Comparison of ENCODE assay signal across 19 cellular contexts in the genomic region with DNA sequence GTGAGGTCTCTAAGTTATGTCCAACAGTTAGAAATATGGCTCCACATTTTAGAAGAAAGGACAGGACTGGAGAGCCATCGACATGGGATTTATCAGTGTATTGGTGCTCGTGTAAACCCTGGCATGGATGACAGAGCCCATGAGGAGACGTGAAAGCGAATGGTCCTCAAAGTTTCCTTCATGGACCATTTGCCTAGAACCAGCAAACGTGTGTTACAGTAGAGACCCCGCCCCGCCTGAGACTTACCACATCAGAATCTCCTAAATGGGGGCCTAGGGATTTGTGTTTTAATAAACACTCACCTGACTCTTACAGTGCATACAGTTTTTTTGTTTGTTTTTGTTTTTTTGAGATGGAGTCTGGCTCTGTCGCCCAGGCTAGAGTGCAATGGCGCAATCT. TPM values are rescaled to one million over a fixed set of nuclear protein-coding genes. Genes with fewer than 3 reads are reported as not detected.
A peak's percentile ranks its signal among the peaks of the same experiment; 100 is the strongest.
DNase-seq lines count a peak whose midpoint lies in the region; ATAC-seq and TF ChIP-seq lines count a peak whose summit lies in the region.
"Had no signal": no experiment of that assay in that cellular context is flagged by ENCODE, and none has a peak within 500 bp of the region (broad histone marks: within the 10 kb centered on the region; RNA-seq: fewer than 3 reads in every experiment).

No MANE protein-coding gene starts in this region.

- peaks cover 84% of the 10 kb centered on the region for H3K36me3 Mint-ChIP-seq in activated CD4-positive, alpha-beta T cell treated with anti-CD3 and anti-CD28 coated beads, Interleukin-2, amount 10 ng/mL, durations not matched to agents 7 days and 5 days (ENCODE audit: low read depth)
- H3K36me3 Mint-ChIP-seq in T-cell (peaks cover 63% of the 10 kb centered on the region), Calu3 (ENCODE audit: insufficient read depth, unreplicated experiment) (no peaks in the 10 kb centered on the region)
- H3K36me3 Mint-ChIP-seq in dendritic cell treated with granulocyte-macrophage colony-stimulating factor and Interleukin-4, amounts not matched to agents 40 ng/mL and 50 ng/mL, for 4 days (ENCODE audit: low read depth) = peaks cover 85% of the 10 kb centered on the region
- H3K36me3 Mint-ChIP-seq in stimulated activated effector memory CD8-positive, alpha-beta T cell treated with anti-CD3 and anti-CD28 coated beads, Interleukin-12 subunit alpha, Interleukin-12 subunit beta, amount 100 ng/mL, for 72 hours = peaks cover 84% of the 10 kb centered on the region

- ATAC-seq in T-cell (replicated peaks in 1 of 4) = no peak
- no peak for ATAC-seq in stimulated activated effector memory CD8-positive, alpha-beta T cell treated with anti-CD3 and anti-CD28 coated beads, Interleukin-12 subunit alpha, Interleukin-12 subunit beta, amount 100 ng/mL, for 72 hours

- H3K4me3 ChIP-seq in coronary artery = no peak overlapping the region
- H3K4me3 ChIP-seq: A549, adrenal gland, cardiac muscle cell, lower lobe of right lung, spleen had no signal

- DNase-seq in activated CD4-positive, alpha-beta T cell treated with anti-CD3 and anti-CD28 coated beads, Interleukin-2, amount 10 ng/mL, durations not matched to agents 7 days and 5 days = no peak
- no peak for DNase-seq in activated CD4-positive, alpha-beta T cell treated with anti-CD3 and anti-CD28 coated beads, Interleukin-2, amount 50 U/mL, for 1 hour
- DNase-seq in T-cell (no peak), Calu3 (no peak), Ammon's horn (ENCODE audit: low spot score) (no peak), coronary artery (ENCODE audit: low spot score) (no peak)
- no peak for DNase-seq in stimulated activated effector memory CD8-positive, alpha-beta T cell treated with anti-CD3 and anti-CD28 coated beads, Interleukin-12 subunit alpha, Interleukin-12 subunit beta, amount 100 ng/mL, for 72 hours (ENCODE audit: low spot score in 2 of 2)
- DNase-seq: effector CD4-positive, alpha-beta T cell; lower lobe of right lung; NCI-H187; NCI-H446; NK-92 treated with Interleukin-12 subunit alpha and Interleukin-12 subunit beta, amount 100 ng/mL, for 24 hours; RPMI8226; spleen had no signal

- intact Hi-C loops in dendritic cell treated with granulocyte-macrophage colony-stimulating factor and Interleukin-4, amounts not matched to agents 40 ng/mL and 50 ng/mL, for 4 days (cut with micrococcal nuclease) = loop anchor here (5.0 to 10.0 kb wide), 2 partner anchors 95 to 297 kb away; a partner anchor contains a TSS
- intact Hi-C loops in Calu3 (cut with micrococcal nuclease; ENCODE audit: unreplicated experiment) = no loop called here

- BruUV-seq in Calu3 (replicated peaks; lab: Mats Ljungman, UMichigan) = no TSS peak

- peak overlapping the region; percentile 78 for H3K4me3 Mint-ChIP-seq in activated CD4-positive, alpha-beta T cell treated with anti-CD3 and anti-CD28 coated beads, Interleukin-2, amount 10 ng/mL, durations not matched to agents 7 days and 5 days
- H3K4me3 Mint-ChIP-seq in T-cell (peak overlapping the region; percentile 69 to 87 (median 69)), Calu3 (ENCODE audit: low read depth, unreplicated experiment) (no peak overlapping the region)
- H3K4me3 Mint-ChIP-seq in dendritic cell treated with granulocyte-macrophage colony-stimulating factor and Interleukin-4, amounts not matched to agents 40 ng/mL and 50 ng/mL, for 4 days = no peak overlapping the region
- H3K4me3 Mint-ChIP-seq in stimulated activated effector memory CD8-positive, alpha-beta T cell treated with anti-CD3 and anti-CD28 coated beads, Interleukin-12 subunit alpha, Interleukin-12 subunit beta, amount 100 ng/mL, for 72 hours = peak overlapping the region; percentile 77
- H3K4me3 Mint-ChIP-seq: nephron had no signal

- CTCF ChIA-PET in activated CD4-positive, alpha-beta T cell treated with anti-CD3 and anti-CD28 coated beads, Interleukin-2, amount 10 ng/mL, durations not matched to agents 7 days and 5 days (lab: Charles Lee) = interaction anchor here (1.0 to 2.8 kb wide), 8 partner anchors 11 to 37 kb away, joined by 3 to 19 read pairs (median 4); a partner anchor contains a TSS
- CTCF ChIA-PET in T-cell (lab: Charles Lee) = interaction anchor here (1.0 to 9.8 kb wide), 5 partner anchors 10 to 30 kb away, joined by 3 to 174 read pairs (median 3); no protein-coding TSS in a partner anchor
- CTCF ChIA-PET in Calu3 (lab: Charles Lee) = no interaction called here

- H3K27ac Mint-ChIP-seq in activated CD4-positive, alpha-beta T cell treated with anti-CD3 and anti-CD28 coated beads, Interleukin-2, amount 10 ng/mL, durations not matched to agents 7 days and 5 days = peak overlapping the region; percentile 90
- H3K27ac Mint-ChIP-seq in T-cell (peak overlapping the region; percentile 98), Calu3 (ENCODE audit: unreplicated experiment) (no peak overlapping the region)
- peak overlapping the region; percentile 85 for H3K27ac Mint-ChIP-seq in dendritic cell treated with granulocyte-macrophage colony-stimulating factor and Interleukin-4, amounts not matched to agents 40 ng/mL and 50 ng/mL, for 4 days
- peak overlapping the region; percentile 88 for H3K27ac Mint-ChIP-seq in stimulated activated effector memory CD8-positive, alpha-beta T cell treated with anti-CD3 and anti-CD28 coated beads, Interleukin-12 subunit alpha, Interleukin-12 subunit beta, amount 100 ng/mL, for 72 hours

- peaks cover 95% of the 10 kb centered on the region for H3K4me1 Mint-ChIP-seq in activated CD4-positive, alpha-beta T cell treated with anti-CD3 and anti-CD28 coated beads, Interleukin-2, amount 10 ng/mL, durations not matched to agents 7 days and 5 days
- H3K4me1 Mint-ChIP-seq in T-cell (peaks cover 97 to 100% (median 98%) of the 10 kb centered on the region in 3 donors), Calu3 (ENCODE audit: low read depth, unreplicated experiment) (no peaks in the 10 kb centered on the region)
- peaks cover 95% of the 10 kb centered on the region for H3K4me1 Mint-ChIP-seq in dendritic cell treated with granulocyte-macrophage colony-stimulating factor and Interleukin-4, amounts not matched to agents 40 ng/mL and 50 ng/mL, for 4 days (ENCODE audit: low read depth)
- peaks cover 100% of the 10 kb centered on the region for H3K4me1 Mint-ChIP-seq in stimulated activated effector memory CD8-positive, alpha-beta T cell treated with anti-CD3 and anti-CD28 coated beads, Interleukin-12 subunit alpha, Interleukin-12 subunit beta, amount 100 ng/mL, for 72 hours

- H3K27ac ChIP-seq in coronary artery = peak overlapping the region in 1 of 2 donors; percentile 55
- H3K27ac ChIP-seq: A549, cardiac muscle cell had no signal

- TF ChIP-seq CTCF in Calu3 (IDR thresholded peaks at IDR 0.05; ENCODE audit: unreplicated experiment) (no peak), coronary artery (IDR thresholded peaks at IDR 0.05) (no peak)

- POLR2A ChIA-PET in activated CD4-positive, alpha-beta T cell treated with anti-CD3 and anti-CD28 coated beads, Interleukin-2, amount 10 ng/mL, durations not matched to agents 7 days and 5 days (lab: Charles Lee) = no interaction called here
- POLR2A ChIA-PET in T-cell (lab: Charles Lee) = interaction anchor here in 1 of 2 donors (0.6 kb wide), 1 partner anchor 22 kb away, joined by 5 read pairs; no protein-coding TSS in a partner anchor

- no peaks in the 10 kb centered on the region for H3K27me3 Mint-ChIP-seq in activated CD4-positive, alpha-beta T cell treated with anti-CD3 and anti-CD28 coated beads, Interleukin-2, amount 10 ng/mL, durations not matched to agents 7 days and 5 days
- no peaks in the 10 kb centered on the region for H3K27me3 Mint-ChIP-seq in T-cell
- H3K27me3 Mint-ChIP-seq in dendritic cell treated with granulocyte-macrophage colony-stimulating factor and Interleukin-4, amounts not matched to agents 40 ng/mL and 50 ng/mL, for 4 days = no peaks in the 10 kb centered on the region
- no peaks in the 10 kb centered on the region for H3K27me3 Mint-ChIP-seq in Calu3 (ENCODE audit: unreplicated experiment)

- no peaks in the 10 kb centered on the region for H3K9me3 Mint-ChIP-seq in activated CD4-positive, alpha-beta T cell treated with anti-CD3 and anti-CD28 coated beads, Interleukin-2, amount 10 ng/mL, durations not matched to agents 7 days and 5 days
- H3K9me3 Mint-ChIP-seq in T-cell (no peaks in the 10 kb centered on the region), Calu3 (ENCODE audit: low read depth, unreplicated experiment) (no peaks in the 10 kb centered on the region)
- no peaks in the 10 kb centered on the region for H3K9me3 Mint-ChIP-seq in dendritic cell treated with granulocyte-macrophage colony-stimulating factor and Interleukin-4, amounts not matched to agents 40 ng/mL and 50 ng/mL, for 4 days
- H3K9me3 Mint-ChIP-seq in stimulated activated effector memory CD8-positive, alpha-beta T cell treated with anti-CD3 and anti-CD28 coated beads, Interleukin-12 subunit alpha, Interleukin-12 subunit beta, amount 100 ng/mL, for 72 hours = no peaks in the 10 kb centered on the region
- H3K9me3 Mint-ChIP-seq: nephron had no signal

RNA-seq across cellular contexts. Expression of a gene that starts 12.2 kb away (rescaled TPM):
- 1,000 to 10,000 TPM; 1,017 to 1,048 TPM for total RNA-seq in activated CD4-positive, alpha-beta T cell treated with anti-CD3 and anti-CD28 coated beads, Interleukin-2, amount 10 ng/mL, durations not matched to agents 7 days and 5 days
- 1,000 to 10,000 TPM; 1,049 to 1,157 (median 1,125) TPM for total RNA-seq in T-cell
- total RNA-seq in Calu3 (2022) = 24.7 and 33.5 TPM in 2 replicates

Comparison
In these comparisons a context has a peak if more than half of its experiments do, and no peak if none do; other contexts are left out.
1. H3K4me3 Mint-ChIP-seq: peak in activated CD4-positive, alpha-beta T cell treated with anti-CD3 and anti-CD28 coated beads, Interleukin-2, amount 10 ng/mL, durations not matched to agents 7 days and 5 days (single experiment), T-cell (3 of 3) and stimulated activated effector memory CD8-positive, alpha-beta T cell treated with anti-CD3 and anti-CD28 coated beads, Interleukin-12 subunit alpha, Interleukin-12 subunit beta, amount 100 ng/mL, for 72 hours (single experiment); none in dendritic cell treated with granulocyte-macrophage colony-stimulating factor and Interleukin-4, amounts not matched to agents 40 ng/mL and 50 ng/mL, for 4 days (single experiment) and Calu3 (single experiment).
2. RNA of a gene that starts 12.2 kb away (total RNA-seq): 1,049 to 1,157 TPM in T-cell and 1,017 to 1,048 TPM in activated CD4-positive, alpha-beta T cell treated with anti-CD3 and anti-CD28 coated beads, Interleukin-2, amount 10 ng/mL, durations not matched to agents 7 days and 5 days; 24.7 to 33.5 TPM in Calu3; every median in the first group is over 10 times any median in the second.